25 cellular contexts compared by ENCODE assay signal in the genomic region with DNA sequence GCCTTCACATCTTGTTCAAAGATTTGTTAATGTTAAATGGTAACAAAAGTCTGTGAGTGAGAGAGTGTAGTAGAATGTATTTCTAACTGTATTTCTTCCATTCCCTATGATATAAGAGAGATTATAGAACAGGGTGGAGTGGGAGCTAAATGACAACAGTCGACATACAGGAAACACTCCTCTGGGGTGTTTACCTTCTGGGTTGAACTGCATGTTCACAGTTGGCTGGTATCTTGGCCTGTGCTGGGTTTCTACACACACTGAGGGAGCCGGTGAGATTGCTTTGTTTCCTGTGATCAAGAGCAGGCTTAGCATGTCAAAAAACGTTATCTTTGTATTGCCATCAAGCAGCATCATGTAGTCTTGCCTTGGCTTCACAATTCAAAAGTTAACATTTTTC.
"Had no signal": no experiment of that assay in that cellular context is flagged by ENCODE, and none has a peak within 500 bp of the region (broad histone marks: within the 10 kb centered on the region; RNA-seq: fewer than 3 reads in every experiment).

No MANE protein-coding gene starts in this region.

- H3K4me1 Mint-ChIP-seq: immature natural killer cell; naive thymus-derived CD8-positive, alpha-beta T cell; nephron; neural progenitor cell; stimulated activated naive B cell treated with anti-CD40 and anti-IgM and Interleukin-4, amounts not matched to agents 10 μg/mL and 1 μg/mL and 100 μg/mL, for 72 hours had no signal

- H3K9ac ChIP-seq: neural progenitor cell had no signal

- H3K4me2 ChIP-seq: neural progenitor cell had no signal

- H3K27ac Mint-ChIP-seq: immature natural killer cell; mesothelial cell of epicardium; naive thymus-derived CD8-positive, alpha-beta T cell; nephron; neural progenitor cell; progenitor cell of endocrine pancreas; stimulated activated naive B cell treated with anti-CD40 and anti-IgM and Interleukin-4, amounts not matched to agents 10 μg/mL and 1 μg/mL and 100 μg/mL, for 72 hours had no signal

- H3K36me3 ChIP-seq: left ventricle myocardium inferior, neural progenitor cell, ovary, right atrium auricular region, right lobe of liver, stomach, thyroid gland, transverse colon, upper lobe of right lung had no signal

- H3K4me3 ChIP-seq: left ventricle myocardium inferior, lung, neural progenitor cell, ovary, right atrium auricular region, right lobe of liver, stomach, testis, thyroid gland, transverse colon, upper lobe of right lung had no signal

- H3K27me3 ChIP-seq: neural progenitor cell, ovary, right atrium auricular region, right lobe of liver, stomach, testis, thyroid gland, transverse colon, upper lobe of right lung had no signal

- H3K36me3 Mint-ChIP-seq: immature natural killer cell; mesothelial cell of epicardium; naive thymus-derived CD8-positive, alpha-beta T cell; neural progenitor cell; stimulated activated naive B cell treated with anti-CD40 and anti-IgM and Interleukin-4, amounts not matched to agents 10 μg/mL and 1 μg/mL and 100 μg/mL, for 72 hours had no signal

- H3K9me3 Mint-ChIP-seq: immature natural killer cell; mesothelial cell of epicardium; nephron; neural progenitor cell; stimulated activated naive B cell treated with anti-CD40 and anti-IgM and Interleukin-4, amounts not matched to agents 10 μg/mL and 1 μg/mL and 100 μg/mL, for 72 hours had no signal

- H3K4me3 Mint-ChIP-seq: immature natural killer cell; mesothelial cell of epicardium; naive thymus-derived CD8-positive, alpha-beta T cell; nephron; neural progenitor cell; stimulated activated naive B cell treated with anti-CD40 and anti-IgM and Interleukin-4, amounts not matched to agents 10 μg/mL and 1 μg/mL and 100 μg/mL, for 72 hours had no signal

- H3K27ac ChIP-seq: left ventricle myocardium inferior, neural progenitor cell, ovary, right atrium auricular region, right lobe of liver, stomach, testis, thyroid gland, transverse colon, upper lobe of right lung had no signal

- H3K27me3 Mint-ChIP-seq: stimulated activated naive B cell treated with anti-CD40 and anti-IgM and Interleukin-4, amounts not matched to agents 10 μg/mL and 1 μg/mL and 100 μg/mL, for 72 hours had no signal

- H3K4me1 ChIP-seq: neural progenitor cell, right atrium auricular region, right lobe of liver, stomach, testis, thyroid gland, transverse colon had no signal

- H3K9me3 ChIP-seq: left ventricle myocardium inferior, ovary, right atrium auricular region, right lobe of liver, stomach, testis, thyroid gland, transverse colon, upper lobe of right lung had no signal

- H2AFZ ChIP-seq: neural progenitor cell had no signal

- ATAC-seq: naive thymus-derived CD8-positive, alpha-beta T cell; right lobe of liver; stimulated activated naive B cell treated with anti-CD40 and anti-IgM and Interleukin-4, amounts not matched to agents 10 μg/mL and 1 μg/mL and 100 μg/mL, for 72 hours; stimulated activated naive CD8-positive, alpha-beta T cell treated with anti-CD3 and anti-CD28 coated beads, Interleukin-15, Interleukin-2, amounts not matched to agents 100 U/mL and 50 U/mL, for 24 hours; upper lobe of right lung had no signal

- DNase-seq: hypothalamus; immature natural killer cell; kidney; left ventricle myocardium inferior; mesendoderm; naive thymus-derived CD8-positive, alpha-beta T cell; ovary; right lobe of liver; stimulated activated CD4-positive, alpha-beta T cell treated with anti-CD3 and anti-CD28 coated beads, Interleukin-12 subunit alpha, Interleukin-12 subunit beta, amount 100 ng/mL, for 4 hours; stimulated activated CD4-positive, alpha-beta T cell treated with anti-CD3 and anti-CD28 coated beads, Interleukin-15, amount 100 ng/mL, for 24 hours; stimulated activated CD4-positive, alpha-beta T cell treated with anti-CD3 and anti-CD28 coated beads, Interleukin-2, amount 100 ng/mL, for 24 hours; stimulated activated CD4-positive, alpha-beta T cell treated with anti-CD3 and anti-CD28 coated beads, Interleukin-4, amount 100 ng/mL, for 1 hour; stimulated activated naive B cell treated with anti-CD40 and anti-IgM and Interleukin-4, amounts not matched to agents 10 μg/mL and 1 μg/mL and 100 μg/mL, for 72 hours; stimulated activated naive CD8-positive, alpha-beta T cell treated with anti-CD3 and anti-CD28 coated beads, Interleukin-15, Interleukin-2, amounts not matched to agents 100 U/mL and 50 U/mL, for 24 hours; stomach; testis; thyroid gland; transverse colon; upper lobe of right lung had no signal
